ENCODE assay signal across 28 cellular contexts in genomic region chr19:39329948-39330347, GRCh38. TPM values are rescaled to one million over a fixed set of nuclear protein-coding genes. Genes with fewer than 3 reads are reported as not detected.
"Had no signal": no experiment of that assay in that cellular context is flagged by ENCODE, and none has a peak within 500 bp of the region (broad histone marks: within the 10 kb centered on the region; RNA-seq: fewer than 3 reads in every experiment).

No MANE protein-coding gene starts in this region.

- ATAC-seq: left lung, natural killer cell, upper lobe of right lung, WTC11 had no signal

- H3K4me3 Mint-ChIP-seq: activated CD4-positive, alpha-beta memory T cell treated with anti-CD3 and anti-CD28 coated beads, Interleukin-2, amount 10 ng/mL, durations not matched to agents 7 days and 5 days; natural killer cell; WTC11 had no signal

- H3K9me3 Mint-ChIP-seq: activated CD4-positive, alpha-beta memory T cell treated with anti-CD3 and anti-CD28 coated beads, Interleukin-2, amount 10 ng/mL, durations not matched to agents 7 days and 5 days; natural killer cell had no signal

- H3K27ac Mint-ChIP-seq: natural killer cell, progenitor cell of endocrine pancreas, WTC11 had no signal

- H3K27me3 Mint-ChIP-seq: activated CD4-positive, alpha-beta memory T cell treated with anti-CD3 and anti-CD28 coated beads, Interleukin-2, amount 10 ng/mL, durations not matched to agents 7 days and 5 days had no signal

- H3K36me3 Mint-ChIP-seq: natural killer cell, WTC11 had no signal

- DNase-seq: activated CD4-positive, alpha-beta memory T cell treated with anti-CD3 and anti-CD28 coated beads, Interleukin-2, amount 10 ng/mL, durations not matched to agents 7 days and 5 days; activated gamma-delta T cell treated with Interleukin-2 at 50 U/mL for 16 hours; activated T-cell treated with anti-CD3 and anti-CD28 coated beads for 4 hours; brain microvascular endothelial cell; caudate nucleus; colonic mucosa; hippocampal formation; kidney glomerular epithelial cell; natural killer cell; retina; sigmoid colon; stimulated activated CD4-positive, alpha-beta T cell treated with anti-CD3 and anti-CD28 coated beads, Interleukin-15, amount 100 ng/mL, for 24 hours; stimulated activated naive CD4-positive, alpha-beta T cell; T-helper 1 cell; T-helper 9 cell; upper lobe of right lung had no signal

RNA-seq across cellular contexts. Expression of gene GMFG, which starts 5.9 kb away (rescaled TPM):
- total RNA-seq: osteocyte, progenitor cell of endocrine pancreas, smooth muscle cell had no signal

RNA-seq across cellular contexts. Expression of gene LRFN1, which starts 9.3 kb away (rescaled TPM):
- total RNA-seq: ascending aorta had no signal

RNA-seq across cellular contexts. Expression of gene IFNL1, which starts 33.7 kb away (rescaled TPM):
- total RNA-seq: adrenal gland, ascending aorta, colonic mucosa, dorsolateral prefrontal cortex, esophagus muscularis mucosa, frontal cortex, left lung, lung microvascular endothelial cell, osteocyte, progenitor cell of endocrine pancreas, sigmoid colon, smooth muscle cell, subcutaneous adipose tissue, upper lobe of right lung, WTC11 had no signal
- polyA plus RNA-seq: adrenal gland, smooth muscle cell had no signal
